ENCODE assay signal across 1 cellular context in genomic region chr12:6869049-6870021, GRCh38.
TF ChIP-seq lines count a peak whose summit lies in the region.

No MANE protein-coding gene starts in this region.

TF ChIP-seq in neural cell, 6 proteins besides CTCF, POLR2A, EP300 and RAD21:
- TF ChIP-seq, protein P1, sequence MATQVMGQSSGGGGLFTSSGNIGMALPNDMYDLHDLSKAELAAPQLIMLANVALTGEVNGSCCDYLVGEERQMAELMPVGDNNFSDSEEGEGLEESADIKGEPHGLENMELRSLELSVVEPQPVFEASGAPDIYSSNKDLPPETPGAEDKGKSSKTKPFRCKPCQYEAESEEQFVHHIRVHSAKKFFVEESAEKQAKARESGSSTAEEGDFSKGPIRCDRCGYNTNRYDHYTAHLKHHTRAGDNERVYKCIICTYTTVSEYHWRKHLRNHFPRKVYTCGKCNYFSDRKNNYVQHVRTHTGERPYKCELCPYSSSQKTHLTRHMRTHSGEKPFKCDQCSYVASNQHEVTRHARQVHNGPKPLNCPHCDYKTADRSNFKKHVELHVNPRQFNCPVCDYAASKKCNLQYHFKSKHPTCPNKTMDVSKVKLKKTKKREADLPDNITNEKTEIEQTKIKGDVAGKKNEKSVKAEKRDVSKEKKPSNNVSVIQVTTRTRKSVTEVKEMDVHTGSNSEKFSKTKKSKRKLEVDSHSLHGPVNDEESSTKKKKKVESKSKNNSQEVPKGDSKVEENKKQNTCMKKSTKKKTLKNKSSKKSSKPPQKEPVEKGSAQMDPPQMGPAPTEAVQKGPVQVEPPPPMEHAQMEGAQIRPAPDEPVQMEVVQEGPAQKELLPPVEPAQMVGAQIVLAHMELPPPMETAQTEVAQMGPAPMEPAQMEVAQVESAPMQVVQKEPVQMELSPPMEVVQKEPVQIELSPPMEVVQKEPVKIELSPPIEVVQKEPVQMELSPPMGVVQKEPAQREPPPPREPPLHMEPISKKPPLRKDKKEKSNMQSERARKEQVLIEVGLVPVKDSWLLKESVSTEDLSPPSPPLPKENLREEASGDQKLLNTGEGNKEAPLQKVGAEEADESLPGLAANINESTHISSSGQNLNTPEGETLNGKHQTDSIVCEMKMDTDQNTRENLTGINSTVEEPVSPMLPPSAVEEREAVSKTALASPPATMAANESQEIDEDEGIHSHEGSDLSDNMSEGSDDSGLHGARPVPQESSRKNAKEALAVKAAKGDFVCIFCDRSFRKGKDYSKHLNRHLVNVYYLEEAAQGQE (IDR thresholded peaks at IDR 0.05; ENCODE audit: borderline replicate concordance), result no peak
- TF ChIP-seq SMC3 (conservative IDR thresholded peaks at IDR 0.05; ENCODE audit: poor library complexity), result peak; percentile 78
